Comparison of ENCODE assay signal across 9 cellular contexts in the genomic region with DNA sequence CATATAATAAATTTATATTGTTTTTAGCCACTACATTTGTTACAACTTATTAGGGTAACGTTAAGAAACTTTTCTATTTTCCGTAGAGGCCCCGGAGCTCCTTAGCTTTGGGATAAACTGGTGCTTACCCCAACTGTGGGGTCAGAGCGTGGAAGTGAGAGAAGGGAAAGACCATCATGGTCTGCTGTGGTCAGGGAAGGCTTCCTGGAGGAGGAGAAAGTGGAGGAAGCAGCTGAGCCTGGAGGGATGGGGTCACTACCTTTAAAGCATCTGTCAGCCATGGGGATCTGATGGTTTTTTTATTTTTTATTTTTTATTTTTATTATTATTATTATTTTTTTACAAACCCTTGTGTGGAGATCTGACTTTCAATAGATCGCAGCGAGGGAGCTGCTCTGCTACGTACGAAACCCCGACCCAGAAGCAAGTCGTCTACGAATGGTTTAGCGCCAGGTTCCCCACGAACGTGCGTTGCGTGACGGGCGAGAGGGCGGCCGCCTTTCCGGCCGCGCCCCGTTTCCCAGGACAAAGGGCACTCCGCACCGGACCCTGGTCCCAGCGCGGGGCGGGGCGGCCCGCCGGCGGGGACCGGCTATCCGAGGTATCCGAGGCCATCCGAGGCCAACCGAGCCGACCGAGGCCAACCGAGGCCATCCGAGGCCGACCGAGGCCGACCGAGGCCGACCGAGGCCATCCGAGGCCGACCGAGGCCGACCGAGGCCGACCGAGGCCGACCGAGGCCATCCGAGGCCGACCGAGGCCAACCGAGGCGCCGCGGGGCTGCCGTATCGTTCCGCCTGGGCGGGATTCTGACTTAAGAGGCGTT.
DNase-seq lines count a peak whose midpoint lies in the region; ATAC-seq and TF ChIP-seq lines count a peak whose summit lies in the region.
"Had no signal": no experiment of that assay in that cellular context is flagged by ENCODE, and none has a peak within 500 bp of the region (broad histone marks: within the 10 kb centered on the region; RNA-seq: fewer than 3 reads in every experiment).

No MANE protein-coding gene starts in this region.

- H3K4me3 Mint-ChIP-seq in stimulated activated naive CD8-positive, alpha-beta T cell treated with anti-CD3 and anti-CD28 coated beads, Interleukin-15, Interleukin-2, amounts not matched to agents 100 ng/mL and 50 ng/mL, for 24 hours: peak overlapping the region; percentile 79

- no peak overlapping the region for H3K27ac Mint-ChIP-seq in stimulated activated naive CD8-positive, alpha-beta T cell treated with anti-CD3 and anti-CD28 coated beads, Interleukin-15, Interleukin-2, amounts not matched to agents 100 ng/mL and 50 ng/mL, for 24 hours

- H2BK15ac ChIP-seq in neuronal stem cell (ENCODE audit: low read length): no peak overlapping the region

- H3K4me2 ChIP-seq in neuronal stem cell (ENCODE audit: insufficient read depth, low read length, poor library complexity, severe bottlenecking): peak overlapping the region; percentile 31

- H4K91ac ChIP-seq in neuronal stem cell (ENCODE audit: low read depth, low read length, poor library complexity): no peak overlapping the region

- no peak overlapping the region for H3K14ac ChIP-seq in neuronal stem cell (ENCODE audit: low read length)

- peak overlapping the region; percentile 72 for H3K9ac ChIP-seq in neuronal stem cell (ENCODE audit: low read depth, low read length, poor library complexity)

- H3K79me1 ChIP-seq in neuronal stem cell (ENCODE audit: low read depth, low read length): no peaks in the 10 kb centered on the region

- H2BK12ac ChIP-seq in neuronal stem cell (ENCODE audit: low read length): no peak overlapping the region

- 23 to 87% methylated on average over 4 to 13 of the region's 69 CpGs for WGBS in gastroesophageal sphincter (ENCODE audit: low coverage in 1 of 2), 2 donors
- WGBS in neuronal stem cell (ENCODE audit: extremely low coverage in 2 of 2, insufficient read length in 2 of 2, insufficient replicate concordance in 1 of 2), 2 donors: no CpG with 5 or more reads among the region's 69 CpGs

- TF ChIP-seq POLR2A in gastroesophageal sphincter (IDR thresholded peaks at IDR 0.05): no peak

- peaks cover 37% of the 10 kb centered on the region for H3K27me3 Mint-ChIP-seq in stimulated activated naive CD8-positive, alpha-beta T cell treated with anti-CD3 and anti-CD28 coated beads, Interleukin-15, Interleukin-2, amounts not matched to agents 100 ng/mL and 50 ng/mL, for 24 hours

- in situ Hi-C loops in GM13977 (cut with MboI; ENCODE audit: low pct_unique_long_range_greater_than_20kb, low sequenced_read_pairs, unreplicated experiment): no loop called here

- peak overlapping the region; percentile 94 for H2AFZ ChIP-seq in neuronal stem cell (ENCODE audit: low read length)

- peak; percentile 73 for ATAC-seq in HG03432 (IDR thresholded peaks at IDR 0.05; ENCODE audit: unreplicated experiment)
- ATAC-seq in gastroesophageal sphincter: peak; percentile 95

- H3K36me3 ChIP-seq in SJCRH30 (no peaks in the 10 kb centered on the region), gastroesophageal sphincter (no peaks in the 10 kb centered on the region), neuronal stem cell (replicated peaks in 1 of 2; ENCODE audit: control insufficient read depth in 2 of 2, insufficient read depth in 2 of 2, low read length in 2 of 2) (no peaks in the 10 kb centered on the region)
- H3K36me3 ChIP-seq: neutrophil had no signal

- no peaks in the 10 kb centered on the region for H3K9me3 ChIP-seq in SJCRH30 (replicated peaks)
- no peaks in the 10 kb centered on the region for H3K9me3 ChIP-seq in gastroesophageal sphincter
- no peaks in the 10 kb centered on the region for H3K9me3 ChIP-seq in neuronal stem cell (replicated peaks in 1 of 2; ENCODE audit: control insufficient read depth in 2 of 2, insufficient read depth in 1 of 2, low read depth in 1 of 2, low read length in 2 of 2)
- H3K9me3 ChIP-seq: neutrophil had no signal

- no peak overlapping the region for H4K8ac ChIP-seq in neuronal stem cell (ENCODE audit: low read depth, low read length)

- no peak overlapping the region for H2AK5ac ChIP-seq in neuronal stem cell (ENCODE audit: low read depth, low read length)

- no peaks in the 10 kb centered on the region for H3K36me3 Mint-ChIP-seq in stimulated activated naive CD8-positive, alpha-beta T cell treated with anti-CD3 and anti-CD28 coated beads, Interleukin-15, Interleukin-2, amounts not matched to agents 100 ng/mL and 50 ng/mL, for 24 hours (ENCODE audit: low read depth)

- no peak overlapping the region for H2BK120ac ChIP-seq in neuronal stem cell (ENCODE audit: low read depth, low read length)

- H3K27me3 ChIP-seq in SJCRH30 (no peaks in the 10 kb centered on the region), gastroesophageal sphincter (peaks cover 8% of the 10 kb centered on the region), neuronal stem cell (ENCODE audit: control insufficient read depth in 3 of 3, insufficient read depth in 3 of 3, low read depth in 1 of 3, low read length in 3 of 3) (no peaks in the 10 kb centered on the region)

- DNase-seq in GM13977 (ENCODE audit: low spot score) (peak; percentile 42), SJCRH30 (peak; percentile 32 to 39), neuronal stem cell (ENCODE audit: low spot score) (peak; percentile 90), NCI-H446 treated with DMSO at 0.1 percent for 48 hours (lab: John Stamatoyannopoulos, UW) (no peak)
- peak; percentile 61 for DNase-seq in activated gamma-delta T cell treated with anti-CD3 and anti-CD28 coated beads, Interleukin-2, amount 50 U/mL, for 16 hours (ENCODE audit: low read depth)

- H3K23ac ChIP-seq in neuronal stem cell (ENCODE audit: low read depth, low read length, poor library complexity): no peak overlapping the region

- no peaks in the 10 kb centered on the region for H3K9me3 Mint-ChIP-seq in stimulated activated naive CD8-positive, alpha-beta T cell treated with anti-CD3 and anti-CD28 coated beads, Interleukin-15, Interleukin-2, amounts not matched to agents 100 ng/mL and 50 ng/mL, for 24 hours

- H3K27ac ChIP-seq in SJCRH30 (no peak overlapping the region), gastroesophageal sphincter (peak overlapping the region in 3 of 4 donors; percentile 26 to 83 (median 74)), neuronal stem cell (replicated peaks; ENCODE audit: low read length) (no peak overlapping the region)
- H3K27ac ChIP-seq: neutrophil had no signal

- no peak overlapping the region for H2BK5ac ChIP-seq in neuronal stem cell (ENCODE audit: low read length)

- H3K4me1 ChIP-seq in SJCRH30 (no peaks in the 10 kb centered on the region), gastroesophageal sphincter (peaks cover 0 to 4% (median 0%) of the 10 kb centered on the region in 3 donors), neuronal stem cell (ENCODE audit: control insufficient read depth in 2 of 2, insufficient read depth in 1 of 2, low read depth in 1 of 2, low read length in 2 of 2) (peaks cover 0 to 2% of the 10 kb centered on the region in 2 donors)

- H3K18ac ChIP-seq in neuronal stem cell (ENCODE audit: low read length): peak overlapping the region; percentile 35

- H3K4me1 Mint-ChIP-seq in stimulated activated naive CD8-positive, alpha-beta T cell treated with anti-CD3 and anti-CD28 coated beads, Interleukin-15, Interleukin-2, amounts not matched to agents 100 ng/mL and 50 ng/mL, for 24 hours (ENCODE audit: low read depth): peaks cover 25% of the 10 kb centered on the region

- no peak for TF ChIP-seq CTCF in GM13977 (IDR thresholded peaks at IDR 0.05; ENCODE audit: extremely low read depth, insufficient read depth, missing control alignments)
- no peak for TF ChIP-seq CTCF in gastroesophageal sphincter (IDR thresholded peaks at IDR 0.05)

- H3K4me3 ChIP-seq in SJCRH30: peak overlapping the region; percentile 34; the same call in 1 of the 2 replicates
- H3K4me3 ChIP-seq in gastroesophageal sphincter: peak overlapping the region; percentile 58 to 82
- peak overlapping the region; percentile 47 to 75 for H3K4me3 ChIP-seq in neuronal stem cell (ENCODE audit: low read length in 2 of 2)

- no peak overlapping the region for H3K4ac ChIP-seq in neuronal stem cell (ENCODE audit: low read length)

- no peak for TF ChIP-seq EP300 in gastroesophageal sphincter (IDR thresholded peaks at IDR 0.05)

Comparison
In these comparisons a context has a peak if more than half of its experiments do, and no peak if none do; other contexts are left out.
1. H3K27ac ChIP-seq: peak in gastroesophageal sphincter (3 of 4); none in SJCRH30 (single experiment) and neuronal stem cell (single experiment).
2. Peak in every context shown above with its lines, with median percentiles within 50 percentile points of each other: H3K4me3 ChIP-seq.